ENCODE assay signal across 1 cellular context in the genomic region with DNA sequence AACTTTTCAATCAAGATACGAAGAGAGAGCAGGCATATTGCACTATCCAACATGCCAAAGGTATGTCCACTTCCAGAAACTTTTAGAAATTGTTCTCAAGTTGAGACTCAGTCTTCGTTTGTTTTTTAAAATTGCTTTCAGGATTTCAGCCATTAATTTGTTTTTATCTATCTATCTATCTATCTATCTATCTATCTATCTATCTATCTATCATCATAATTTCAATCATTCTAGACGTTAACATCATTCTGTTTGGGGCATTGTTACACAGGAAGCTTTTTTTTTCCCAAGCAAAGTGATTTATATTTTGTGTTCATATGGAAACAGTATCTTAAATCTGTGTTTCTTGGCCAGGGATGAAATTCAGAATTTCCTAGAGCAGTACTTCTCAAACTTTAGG.
TF ChIP-seq lines count a peak whose summit lies in the region.

No MANE protein-coding gene starts in this region.

TF ChIP-seq in GM23338, 12 proteins besides CTCF, POLR2A, EP300 and RAD21:
- TF ChIP-seq EZH2 (IDR thresholded peaks at IDR 0.05; ENCODE audit: low read depth, unreplicated experiment) (no peak), JUNB (IDR thresholded peaks at IDR 0.05; ENCODE audit: unreplicated experiment) (no peak), POLR2AphosphoS5 (IDR thresholded peaks at IDR 0.05; ENCODE audit: low read depth) (no peak), ZNF331 (CRISPR knock-in tag; IDR thresholded peaks at IDR 0.05; ENCODE audit: low read depth) (no peak), EZH2phosphoT487 (IDR thresholded peaks at IDR 0.05; ENCODE audit: unreplicated experiment) (no peak), NANOG (IDR thresholded peaks at IDR 0.05; ENCODE audit: borderline replicate concordance) (no peak), STAT1 (IDR thresholded peaks at IDR 0.05; ENCODE audit: unreplicated experiment) (no peak), ZNF114 (CRISPR knock-in tag; IDR thresholded peaks at IDR 0.05) (no peak), CREB1 (CRISPR knock-in tag; IDR thresholded peaks at IDR 0.05; ENCODE audit: low read depth) (no peak)
- TF ChIP-seq, protein P1, sequence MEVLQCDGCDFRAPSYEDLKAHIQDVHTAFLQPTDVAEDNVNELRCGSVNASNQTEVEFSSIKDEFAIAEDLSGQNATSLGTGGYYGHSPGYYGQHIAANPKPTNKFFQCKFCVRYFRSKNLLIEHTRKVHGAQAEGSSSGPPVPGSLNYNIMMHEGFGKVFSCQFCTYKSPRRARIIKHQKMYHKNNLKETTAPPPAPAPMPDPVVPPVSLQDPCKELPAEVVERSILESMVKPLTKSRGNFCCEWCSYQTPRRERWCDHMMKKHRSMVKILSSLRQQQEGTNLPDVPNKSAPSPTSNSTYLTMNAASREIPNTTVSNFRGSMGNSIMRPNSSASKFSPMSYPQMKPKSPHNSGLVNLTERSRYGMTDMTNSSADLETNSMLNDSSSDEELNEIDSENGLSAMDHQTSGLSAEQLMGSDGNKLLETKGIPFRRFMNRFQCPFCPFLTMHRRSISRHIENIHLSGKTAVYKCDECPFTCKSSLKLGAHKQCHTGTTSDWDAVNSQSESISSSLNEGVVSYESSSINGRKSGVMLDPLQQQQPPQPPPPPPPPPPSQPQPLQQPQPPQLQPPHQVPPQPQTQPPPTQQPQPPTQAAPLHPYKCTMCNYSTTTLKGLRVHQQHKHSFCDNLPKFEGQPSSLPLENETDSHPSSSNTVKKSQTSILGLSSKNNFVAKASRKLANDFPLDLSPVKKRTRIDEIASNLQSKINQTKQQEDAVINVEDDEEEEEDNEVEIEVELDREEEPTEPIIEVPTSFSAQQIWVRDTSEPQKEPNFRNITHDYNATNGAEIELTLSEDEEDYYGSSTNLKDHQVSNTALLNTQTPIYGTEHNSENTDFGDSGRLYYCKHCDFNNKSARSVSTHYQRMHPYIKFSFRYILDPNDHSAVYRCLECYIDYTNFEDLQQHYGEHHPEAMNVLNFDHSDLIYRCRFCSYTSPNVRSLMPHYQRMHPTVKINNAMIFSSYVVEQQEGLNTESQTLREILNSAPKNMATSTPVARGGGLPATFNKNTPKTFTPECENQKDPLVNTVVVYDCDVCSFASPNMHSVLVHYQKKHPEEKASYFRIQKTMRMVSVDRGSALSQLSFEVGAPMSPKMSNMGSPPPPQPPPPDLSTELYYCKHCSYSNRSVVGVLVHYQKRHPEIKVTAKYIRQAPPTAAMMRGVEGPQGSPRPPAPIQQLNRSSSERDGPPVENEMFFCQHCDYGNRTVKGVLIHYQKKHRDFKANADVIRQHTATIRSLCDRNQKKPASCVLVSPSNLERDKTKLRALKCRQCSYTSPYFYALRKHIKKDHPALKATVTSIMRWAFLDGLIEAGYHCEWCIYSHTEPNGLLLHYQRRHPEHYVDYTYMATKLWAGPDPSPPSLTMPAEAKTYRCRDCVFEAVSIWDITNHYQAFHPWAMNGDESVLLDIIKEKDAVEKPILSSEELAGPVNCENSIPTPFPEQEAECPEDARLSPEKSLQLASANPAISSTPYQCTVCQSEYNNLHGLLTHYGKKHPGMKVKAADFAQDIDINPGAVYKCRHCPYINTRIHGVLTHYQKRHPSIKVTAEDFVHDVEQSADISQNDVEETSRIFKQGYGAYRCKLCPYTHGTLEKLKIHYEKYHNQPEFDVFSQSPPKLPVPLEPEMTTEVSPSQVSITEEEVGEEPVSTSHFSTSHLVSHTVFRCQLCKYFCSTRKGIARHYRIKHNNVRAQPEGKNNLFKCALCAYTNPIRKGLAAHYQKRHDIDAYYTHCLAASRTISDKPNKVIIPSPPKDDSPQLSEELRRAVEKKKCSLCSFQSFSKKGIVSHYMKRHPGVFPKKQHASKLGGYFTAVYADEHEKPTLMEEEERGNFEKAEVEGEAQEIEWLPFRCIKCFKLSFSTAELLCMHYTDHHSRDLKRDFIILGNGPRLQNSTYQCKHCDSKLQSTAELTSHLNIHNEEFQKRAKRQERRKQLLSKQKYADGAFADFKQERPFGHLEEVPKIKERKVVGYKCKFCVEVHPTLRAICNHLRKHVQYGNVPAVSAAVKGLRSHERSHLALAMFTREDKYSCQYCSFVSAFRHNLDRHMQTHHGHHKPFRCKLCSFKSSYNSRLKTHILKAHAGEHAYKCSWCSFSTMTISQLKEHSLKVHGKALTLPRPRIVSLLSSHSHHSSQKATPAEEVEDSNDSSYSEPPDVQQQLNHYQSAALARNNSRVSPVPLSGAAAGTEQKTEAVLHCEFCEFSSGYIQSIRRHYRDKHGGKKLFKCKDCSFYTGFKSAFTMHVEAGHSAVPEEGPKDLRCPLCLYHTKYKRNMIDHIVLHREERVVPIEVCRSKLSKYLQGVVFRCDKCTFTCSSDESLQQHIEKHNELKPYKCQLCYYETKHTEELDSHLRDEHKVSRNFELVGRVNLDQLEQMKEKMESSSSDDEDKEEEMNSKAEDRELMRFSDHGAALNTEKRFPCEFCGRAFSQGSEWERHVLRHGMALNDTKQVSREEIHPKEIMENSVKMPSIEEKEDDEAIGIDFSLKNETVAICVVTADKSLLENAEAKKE (CRISPR knock-in tag; IDR thresholded peaks at IDR 0.05) = no peak
- TF ChIP-seq, protein P2, sequence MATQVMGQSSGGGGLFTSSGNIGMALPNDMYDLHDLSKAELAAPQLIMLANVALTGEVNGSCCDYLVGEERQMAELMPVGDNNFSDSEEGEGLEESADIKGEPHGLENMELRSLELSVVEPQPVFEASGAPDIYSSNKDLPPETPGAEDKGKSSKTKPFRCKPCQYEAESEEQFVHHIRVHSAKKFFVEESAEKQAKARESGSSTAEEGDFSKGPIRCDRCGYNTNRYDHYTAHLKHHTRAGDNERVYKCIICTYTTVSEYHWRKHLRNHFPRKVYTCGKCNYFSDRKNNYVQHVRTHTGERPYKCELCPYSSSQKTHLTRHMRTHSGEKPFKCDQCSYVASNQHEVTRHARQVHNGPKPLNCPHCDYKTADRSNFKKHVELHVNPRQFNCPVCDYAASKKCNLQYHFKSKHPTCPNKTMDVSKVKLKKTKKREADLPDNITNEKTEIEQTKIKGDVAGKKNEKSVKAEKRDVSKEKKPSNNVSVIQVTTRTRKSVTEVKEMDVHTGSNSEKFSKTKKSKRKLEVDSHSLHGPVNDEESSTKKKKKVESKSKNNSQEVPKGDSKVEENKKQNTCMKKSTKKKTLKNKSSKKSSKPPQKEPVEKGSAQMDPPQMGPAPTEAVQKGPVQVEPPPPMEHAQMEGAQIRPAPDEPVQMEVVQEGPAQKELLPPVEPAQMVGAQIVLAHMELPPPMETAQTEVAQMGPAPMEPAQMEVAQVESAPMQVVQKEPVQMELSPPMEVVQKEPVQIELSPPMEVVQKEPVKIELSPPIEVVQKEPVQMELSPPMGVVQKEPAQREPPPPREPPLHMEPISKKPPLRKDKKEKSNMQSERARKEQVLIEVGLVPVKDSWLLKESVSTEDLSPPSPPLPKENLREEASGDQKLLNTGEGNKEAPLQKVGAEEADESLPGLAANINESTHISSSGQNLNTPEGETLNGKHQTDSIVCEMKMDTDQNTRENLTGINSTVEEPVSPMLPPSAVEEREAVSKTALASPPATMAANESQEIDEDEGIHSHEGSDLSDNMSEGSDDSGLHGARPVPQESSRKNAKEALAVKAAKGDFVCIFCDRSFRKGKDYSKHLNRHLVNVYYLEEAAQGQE (IDR thresholded peaks at IDR 0.05; ENCODE audit: unreplicated experiment) = no peak
- TF ChIP-seq, protein P3, sequence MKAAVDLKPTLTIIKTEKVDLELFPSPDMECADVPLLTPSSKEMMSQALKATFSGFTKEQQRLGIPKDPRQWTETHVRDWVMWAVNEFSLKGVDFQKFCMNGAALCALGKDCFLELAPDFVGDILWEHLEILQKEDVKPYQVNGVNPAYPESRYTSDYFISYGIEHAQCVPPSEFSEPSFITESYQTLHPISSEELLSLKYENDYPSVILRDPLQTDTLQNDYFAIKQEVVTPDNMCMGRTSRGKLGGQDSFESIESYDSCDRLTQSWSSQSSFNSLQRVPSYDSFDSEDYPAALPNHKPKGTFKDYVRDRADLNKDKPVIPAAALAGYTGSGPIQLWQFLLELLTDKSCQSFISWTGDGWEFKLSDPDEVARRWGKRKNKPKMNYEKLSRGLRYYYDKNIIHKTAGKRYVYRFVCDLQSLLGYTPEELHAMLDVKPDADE (IDR thresholded peaks at IDR 0.05) = no peak
